In the genomic region with DNA sequence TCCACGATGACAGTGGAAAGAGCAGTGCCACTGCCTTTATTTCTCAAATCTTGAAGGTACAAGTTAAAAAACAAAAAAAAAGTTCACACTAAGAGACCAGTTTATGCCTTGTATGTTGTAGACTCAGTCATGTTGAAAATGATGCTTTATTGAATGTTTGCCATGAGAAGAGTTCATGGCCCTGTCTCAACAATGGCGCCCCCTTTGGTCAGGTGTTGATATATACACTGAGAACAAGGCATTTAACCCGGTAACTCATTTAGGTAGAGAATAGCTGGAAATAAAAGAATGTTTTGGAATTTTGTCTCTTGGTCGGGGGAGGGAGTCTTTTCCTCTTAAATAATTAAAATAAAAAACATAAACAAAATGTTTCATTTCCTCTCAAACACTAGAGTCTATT, we compare ENCODE assay signal across 3 cellular contexts.
TF ChIP-seq lines count a peak whose summit lies in the region.

No MANE protein-coding gene starts in this region.

TF ChIP-seq in SK-N-SH, 30 proteins besides CTCF, POLR2A, EP300 and RAD21 (continued from another document):
- TF ChIP-seq, protein P1, sequence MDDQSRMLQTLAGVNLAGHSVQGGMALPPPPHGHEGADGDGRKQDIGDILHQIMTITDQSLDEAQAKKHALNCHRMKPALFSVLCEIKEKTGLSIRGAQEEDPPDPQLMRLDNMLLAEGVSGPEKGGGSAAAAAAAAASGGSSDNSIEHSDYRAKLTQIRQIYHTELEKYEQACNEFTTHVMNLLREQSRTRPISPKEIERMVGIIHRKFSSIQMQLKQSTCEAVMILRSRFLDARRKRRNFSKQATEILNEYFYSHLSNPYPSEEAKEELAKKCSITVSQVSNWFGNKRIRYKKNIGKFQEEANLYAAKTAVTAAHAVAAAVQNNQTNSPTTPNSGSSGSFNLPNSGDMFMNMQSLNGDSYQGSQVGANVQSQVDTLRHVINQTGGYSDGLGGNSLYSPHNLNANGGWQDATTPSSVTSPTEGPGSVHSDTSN (IDR thresholded peaks at IDR 0.05), result no peak
- TF ChIP-seq YY1 (IDR thresholded peaks at IDR 0.05; ENCODE audit: low read depth), result no peak
- TF ChIP-seq NFIC (IDR thresholded peaks at IDR 0.05; ENCODE audit: borderline replicate concordance), result no peak
- TF ChIP-seq TEAD4 (IDR thresholded peaks at IDR 0.05; ENCODE audit: borderline replicate concordance, insufficient read depth), result no peak

TF ChIP-seq in SK-N-SH treated with all-trans-retinoic acid at 6 μM for 48 hours, 23 proteins besides CTCF, POLR2A, EP300 and RAD21:
- TF ChIP-seq, protein P2, sequence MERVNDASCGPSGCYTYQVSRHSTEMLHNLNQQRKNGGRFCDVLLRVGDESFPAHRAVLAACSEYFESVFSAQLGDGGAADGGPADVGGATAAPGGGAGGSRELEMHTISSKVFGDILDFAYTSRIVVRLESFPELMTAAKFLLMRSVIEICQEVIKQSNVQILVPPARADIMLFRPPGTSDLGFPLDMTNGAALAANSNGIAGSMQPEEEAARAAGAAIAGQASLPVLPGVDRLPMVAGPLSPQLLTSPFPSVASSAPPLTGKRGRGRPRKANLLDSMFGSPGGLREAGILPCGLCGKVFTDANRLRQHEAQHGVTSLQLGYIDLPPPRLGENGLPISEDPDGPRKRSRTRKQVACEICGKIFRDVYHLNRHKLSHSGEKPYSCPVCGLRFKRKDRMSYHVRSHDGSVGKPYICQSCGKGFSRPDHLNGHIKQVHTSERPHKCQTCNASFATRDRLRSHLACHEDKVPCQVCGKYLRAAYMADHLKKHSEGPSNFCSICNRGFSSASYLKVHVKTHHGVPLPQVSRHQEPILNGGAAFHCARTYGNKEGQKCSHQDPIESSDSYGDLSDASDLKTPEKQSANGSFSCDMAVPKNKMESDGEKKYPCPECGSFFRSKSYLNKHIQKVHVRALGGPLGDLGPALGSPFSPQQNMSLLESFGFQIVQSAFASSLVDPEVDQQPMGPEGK (CRISPR knock-in tag; IDR thresholded peaks at IDR 0.05; ENCODE audit: borderline replicate concordance), result no peak
- TF ChIP-seq, protein P3, sequence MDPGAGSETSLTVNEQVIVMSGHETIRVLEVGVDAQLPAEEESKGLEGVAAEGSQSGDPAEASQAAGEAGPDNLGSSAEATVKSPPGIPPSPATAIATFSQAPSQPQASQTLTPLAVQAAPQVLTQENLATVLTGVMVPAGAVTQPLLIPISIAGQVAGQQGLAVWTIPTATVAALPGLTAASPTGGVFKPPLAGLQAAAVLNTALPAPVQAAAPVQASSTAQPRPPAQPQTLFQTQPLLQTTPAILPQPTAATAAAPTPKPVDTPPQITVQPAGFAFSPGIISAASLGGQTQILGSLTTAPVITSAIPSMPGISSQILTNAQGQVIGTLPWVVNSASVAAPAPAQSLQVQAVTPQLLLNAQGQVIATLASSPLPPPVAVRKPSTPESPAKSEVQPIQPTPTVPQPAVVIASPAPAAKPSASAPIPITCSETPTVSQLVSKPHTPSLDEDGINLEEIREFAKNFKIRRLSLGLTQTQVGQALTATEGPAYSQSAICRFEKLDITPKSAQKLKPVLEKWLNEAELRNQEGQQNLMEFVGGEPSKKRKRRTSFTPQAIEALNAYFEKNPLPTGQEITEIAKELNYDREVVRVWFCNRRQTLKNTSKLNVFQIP (CRISPR knock-in tag; IDR thresholded peaks at IDR 0.05; ENCODE audit: borderline replicate concordance, low read depth), result no peak
- TF ChIP-seq, protein P4, sequence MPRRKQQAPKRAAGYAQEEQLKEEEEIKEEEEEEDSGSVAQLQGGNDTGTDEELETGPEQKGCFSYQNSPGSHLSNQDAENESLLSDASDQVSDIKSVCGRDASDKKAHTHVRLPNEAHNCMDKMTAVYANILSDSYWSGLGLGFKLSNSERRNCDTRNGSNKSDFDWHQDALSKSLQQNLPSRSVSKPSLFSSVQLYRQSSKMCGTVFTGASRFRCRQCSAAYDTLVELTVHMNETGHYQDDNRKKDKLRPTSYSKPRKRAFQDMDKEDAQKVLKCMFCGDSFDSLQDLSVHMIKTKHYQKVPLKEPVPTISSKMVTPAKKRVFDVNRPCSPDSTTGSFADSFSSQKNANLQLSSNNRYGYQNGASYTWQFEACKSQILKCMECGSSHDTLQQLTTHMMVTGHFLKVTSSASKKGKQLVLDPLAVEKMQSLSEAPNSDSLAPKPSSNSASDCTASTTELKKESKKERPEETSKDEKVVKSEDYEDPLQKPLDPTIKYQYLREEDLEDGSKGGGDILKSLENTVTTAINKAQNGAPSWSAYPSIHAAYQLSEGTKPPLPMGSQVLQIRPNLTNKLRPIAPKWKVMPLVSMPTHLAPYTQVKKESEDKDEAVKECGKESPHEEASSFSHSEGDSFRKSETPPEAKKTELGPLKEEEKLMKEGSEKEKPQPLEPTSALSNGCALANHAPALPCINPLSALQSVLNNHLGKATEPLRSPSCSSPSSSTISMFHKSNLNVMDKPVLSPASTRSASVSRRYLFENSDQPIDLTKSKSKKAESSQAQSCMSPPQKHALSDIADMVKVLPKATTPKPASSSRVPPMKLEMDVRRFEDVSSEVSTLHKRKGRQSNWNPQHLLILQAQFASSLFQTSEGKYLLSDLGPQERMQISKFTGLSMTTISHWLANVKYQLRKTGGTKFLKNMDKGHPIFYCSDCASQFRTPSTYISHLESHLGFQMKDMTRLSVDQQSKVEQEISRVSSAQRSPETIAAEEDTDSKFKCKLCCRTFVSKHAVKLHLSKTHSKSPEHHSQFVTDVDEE (CRISPR knock-in tag; IDR thresholded peaks at IDR 0.05), result no peak
- no peak for TF ChIP-seq CSDC2 (CRISPR knock-in tag; IDR thresholded peaks at IDR 0.05)
- no peak for TF ChIP-seq ZNF8 (CRISPR knock-in tag; IDR thresholded peaks at IDR 0.05)
- TF ChIP-seq SNAI2 (CRISPR knock-in tag; IDR thresholded peaks at IDR 0.05), result no peak
- TF ChIP-seq ZC3H10 (CRISPR knock-in tag; IDR thresholded peaks at IDR 0.05), result no peak
- TF ChIP-seq ZFP3 (CRISPR knock-in tag; IDR thresholded peaks at IDR 0.05), result no peak
- TF ChIP-seq PPARA (CRISPR knock-in tag; IDR thresholded peaks at IDR 0.05; ENCODE audit: borderline replicate concordance), result no peak
- TF ChIP-seq ISL1 (CRISPR knock-in tag; IDR thresholded peaks at IDR 0.05), result no peak
- no peak for TF ChIP-seq ESRRG (CRISPR knock-in tag; IDR thresholded peaks at IDR 0.05)
- no peak for TF ChIP-seq OSR1 (CRISPR knock-in tag; IDR thresholded peaks at IDR 0.05)
- TF ChIP-seq TOX (CRISPR knock-in tag; IDR thresholded peaks at IDR 0.05; ENCODE audit: borderline replicate concordance), result no peak
- TF ChIP-seq, protein P5, sequence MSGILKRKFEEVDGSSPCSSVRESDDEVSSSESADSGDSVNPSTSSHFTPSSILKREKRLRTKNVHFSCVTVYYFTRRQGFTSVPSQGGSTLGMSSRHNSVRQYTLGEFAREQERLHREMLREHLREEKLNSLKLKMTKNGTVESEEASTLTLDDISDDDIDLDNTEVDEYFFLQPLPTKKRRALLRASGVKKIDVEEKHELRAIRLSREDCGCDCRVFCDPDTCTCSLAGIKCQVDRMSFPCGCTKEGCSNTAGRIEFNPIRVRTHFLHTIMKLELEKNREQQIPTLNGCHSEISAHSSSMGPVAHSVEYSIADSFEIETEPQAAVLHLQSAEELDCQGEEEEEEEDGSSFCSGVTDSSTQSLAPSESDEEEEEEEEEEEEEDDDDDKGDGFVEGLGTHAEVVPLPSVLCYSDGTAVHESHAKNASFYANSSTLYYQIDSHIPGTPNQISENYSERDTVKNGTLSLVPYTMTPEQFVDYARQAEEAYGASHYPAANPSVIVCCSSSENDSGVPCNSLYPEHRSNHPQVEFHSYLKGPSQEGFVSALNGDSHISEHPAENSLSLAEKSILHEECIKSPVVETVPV (CRISPR knock-in tag; IDR thresholded peaks at IDR 0.05), result no peak
- no peak for TF ChIP-seq GLIS3 (CRISPR knock-in tag; IDR thresholded peaks at IDR 0.05)
- no peak for TF ChIP-seq BACH2 (CRISPR knock-in tag; IDR thresholded peaks at IDR 0.05; ENCODE audit: borderline replicate concordance)
- no peak for TF ChIP-seq ARNTL (CRISPR knock-in tag; IDR thresholded peaks at IDR 0.05; ENCODE audit: borderline replicate concordance, low read depth)
- no peak for TF ChIP-seq RARB (CRISPR knock-in tag; IDR thresholded peaks at IDR 0.05)

TF ChIP-seq in GM12878, 131 proteins besides CTCF, POLR2A, EP300 and RAD21 (continued from another document):
- TF ChIP-seq, protein P6, sequence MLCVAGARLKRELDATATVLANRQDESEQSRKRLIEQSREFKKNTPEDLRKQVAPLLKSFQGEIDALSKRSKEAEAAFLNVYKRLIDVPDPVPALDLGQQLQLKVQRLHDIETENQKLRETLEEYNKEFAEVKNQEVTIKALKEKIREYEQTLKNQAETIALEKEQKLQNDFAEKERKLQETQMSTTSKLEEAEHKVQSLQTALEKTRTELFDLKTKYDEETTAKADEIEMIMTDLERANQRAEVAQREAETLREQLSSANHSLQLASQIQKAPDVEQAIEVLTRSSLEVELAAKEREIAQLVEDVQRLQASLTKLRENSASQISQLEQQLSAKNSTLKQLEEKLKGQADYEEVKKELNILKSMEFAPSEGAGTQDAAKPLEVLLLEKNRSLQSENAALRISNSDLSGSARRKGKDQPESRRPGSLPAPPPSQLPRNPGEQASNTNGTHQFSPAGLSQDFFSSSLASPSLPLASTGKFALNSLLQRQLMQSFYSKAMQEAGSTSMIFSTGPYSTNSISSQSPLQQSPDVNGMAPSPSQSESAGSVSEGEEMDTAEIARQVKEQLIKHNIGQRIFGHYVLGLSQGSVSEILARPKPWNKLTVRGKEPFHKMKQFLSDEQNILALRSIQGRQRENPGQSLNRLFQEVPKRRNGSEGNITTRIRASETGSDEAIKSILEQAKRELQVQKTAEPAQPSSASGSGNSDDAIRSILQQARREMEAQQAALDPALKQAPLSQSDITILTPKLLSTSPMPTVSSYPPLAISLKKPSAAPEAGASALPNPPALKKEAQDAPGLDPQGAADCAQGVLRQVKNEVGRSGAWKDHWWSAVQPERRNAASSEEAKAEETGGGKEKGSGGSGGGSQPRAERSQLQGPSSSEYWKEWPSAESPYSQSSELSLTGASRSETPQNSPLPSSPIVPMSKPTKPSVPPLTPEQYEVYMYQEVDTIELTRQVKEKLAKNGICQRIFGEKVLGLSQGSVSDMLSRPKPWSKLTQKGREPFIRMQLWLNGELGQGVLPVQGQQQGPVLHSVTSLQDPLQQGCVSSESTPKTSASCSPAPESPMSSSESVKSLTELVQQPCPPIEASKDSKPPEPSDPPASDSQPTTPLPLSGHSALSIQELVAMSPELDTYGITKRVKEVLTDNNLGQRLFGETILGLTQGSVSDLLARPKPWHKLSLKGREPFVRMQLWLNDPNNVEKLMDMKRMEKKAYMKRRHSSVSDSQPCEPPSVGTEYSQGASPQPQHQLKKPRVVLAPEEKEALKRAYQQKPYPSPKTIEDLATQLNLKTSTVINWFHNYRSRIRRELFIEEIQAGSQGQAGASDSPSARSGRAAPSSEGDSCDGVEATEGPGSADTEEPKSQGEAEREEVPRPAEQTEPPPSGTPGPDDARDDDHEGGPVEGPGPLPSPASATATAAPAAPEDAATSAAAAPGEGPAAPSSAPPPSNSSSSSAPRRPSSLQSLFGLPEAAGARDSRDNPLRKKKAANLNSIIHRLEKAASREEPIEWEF (IDR thresholded peaks at IDR 0.05; ENCODE audit: insufficient replicate concordance, low read depth, low read length), result no peak
- TF ChIP-seq, protein P7, sequence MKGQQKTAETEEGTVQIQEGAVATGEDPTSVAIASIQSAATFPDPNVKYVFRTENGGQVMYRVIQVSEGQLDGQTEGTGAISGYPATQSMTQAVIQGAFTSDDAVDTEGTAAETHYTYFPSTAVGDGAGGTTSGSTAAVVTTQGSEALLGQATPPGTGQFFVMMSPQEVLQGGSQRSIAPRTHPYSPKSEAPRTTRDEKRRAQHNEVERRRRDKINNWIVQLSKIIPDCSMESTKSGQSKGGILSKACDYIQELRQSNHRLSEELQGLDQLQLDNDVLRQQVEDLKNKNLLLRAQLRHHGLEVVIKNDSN (IDR thresholded peaks at IDR 0.05; ENCODE audit: borderline replicate concordance, extremely low read length, insufficient read depth, low read depth, low read length), result no peak
- TF ChIP-seq GATAD2B (conservative IDR thresholded peaks at IDR 0.05; ENCODE audit: low read depth) (no peak), EGR1 (IDR thresholded peaks at IDR 0.05; ENCODE audit: borderline replicate concordance in 1 of 2, low read depth in 2 of 2, low read length in 2 of 2) (no peak), EED (IDR thresholded peaks at IDR 0.05; ENCODE audit: low read depth) (no peak), ATF7 (IDR thresholded peaks at IDR 0.05; ENCODE audit: low read depth) (no peak)
- TF ChIP-seq, protein P8, sequence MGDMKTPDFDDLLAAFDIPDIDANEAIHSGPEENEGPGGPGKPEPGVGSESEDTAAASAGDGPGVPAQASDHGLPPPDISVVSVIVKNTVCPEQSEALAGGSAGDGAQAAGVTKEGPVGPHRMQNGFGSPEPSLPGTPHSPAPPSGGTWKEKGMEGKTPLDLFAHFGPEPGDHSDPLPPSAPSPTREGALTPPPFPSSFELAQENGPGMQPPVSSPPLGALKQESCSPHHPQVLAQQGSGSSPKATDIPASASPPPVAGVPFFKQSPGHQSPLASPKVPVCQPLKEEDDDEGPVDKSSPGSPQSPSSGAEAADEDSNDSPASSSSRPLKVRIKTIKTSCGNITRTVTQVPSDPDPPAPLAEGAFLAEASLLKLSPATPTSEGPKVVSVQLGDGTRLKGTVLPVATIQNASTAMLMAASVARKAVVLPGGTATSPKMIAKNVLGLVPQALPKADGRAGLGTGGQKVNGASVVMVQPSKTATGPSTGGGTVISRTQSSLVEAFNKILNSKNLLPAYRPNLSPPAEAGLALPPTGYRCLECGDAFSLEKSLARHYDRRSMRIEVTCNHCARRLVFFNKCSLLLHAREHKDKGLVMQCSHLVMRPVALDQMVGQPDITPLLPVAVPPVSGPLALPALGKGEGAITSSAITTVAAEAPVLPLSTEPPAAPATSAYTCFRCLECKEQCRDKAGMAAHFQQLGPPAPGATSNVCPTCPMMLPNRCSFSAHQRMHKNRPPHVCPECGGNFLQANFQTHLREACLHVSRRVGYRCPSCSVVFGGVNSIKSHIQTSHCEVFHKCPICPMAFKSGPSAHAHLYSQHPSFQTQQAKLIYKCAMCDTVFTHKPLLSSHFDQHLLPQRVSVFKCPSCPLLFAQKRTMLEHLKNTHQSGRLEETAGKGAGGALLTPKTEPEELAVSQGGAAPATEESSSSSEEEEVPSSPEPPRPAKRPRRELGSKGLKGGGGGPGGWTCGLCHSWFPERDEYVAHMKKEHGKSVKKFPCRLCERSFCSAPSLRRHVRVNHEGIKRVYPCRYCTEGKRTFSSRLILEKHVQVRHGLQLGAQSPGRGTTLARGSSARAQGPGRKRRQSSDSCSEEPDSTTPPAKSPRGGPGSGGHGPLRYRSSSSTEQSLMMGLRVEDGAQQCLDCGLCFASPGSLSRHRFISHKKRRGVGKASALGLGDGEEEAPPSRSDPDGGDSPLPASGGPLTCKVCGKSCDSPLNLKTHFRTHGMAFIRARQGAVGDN (IDR thresholded peaks at IDR 0.05), result no peak
